ENCODE assay signal across 1 cellular context in the genomic region with DNA sequence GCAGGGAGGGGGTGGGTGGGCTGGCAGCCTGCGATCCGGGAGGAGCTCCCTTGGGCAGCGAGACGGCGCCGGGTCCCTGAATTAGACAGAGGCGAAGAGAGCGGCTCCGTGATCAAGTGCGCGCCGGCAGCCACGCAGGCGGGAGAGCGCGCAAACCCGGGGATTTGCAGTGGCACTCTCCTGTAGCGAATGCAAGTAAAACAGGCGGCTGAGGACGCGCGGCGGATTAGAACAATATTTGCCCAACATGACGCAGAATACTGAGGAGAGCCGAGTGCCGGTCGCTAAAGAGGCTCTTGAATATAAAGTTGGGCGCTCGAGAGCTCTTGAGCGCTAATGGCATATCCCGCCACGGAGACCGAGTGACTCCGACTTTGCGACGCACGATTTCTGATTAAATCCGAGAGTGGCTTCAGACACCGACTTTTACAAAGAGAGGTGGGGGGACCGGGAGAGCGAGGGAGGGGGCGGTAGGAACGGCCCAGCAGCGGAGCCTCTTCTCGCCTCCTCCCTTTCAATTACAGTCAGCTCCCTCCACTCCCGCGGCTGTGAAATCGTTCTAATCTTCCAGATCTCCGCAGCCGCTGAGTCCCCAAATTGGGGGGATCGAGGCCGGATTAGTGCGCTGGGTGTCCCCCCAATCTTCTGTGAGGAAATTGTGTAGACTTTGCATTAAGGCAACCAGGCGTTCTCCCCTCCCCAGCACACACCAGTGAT.
TF ChIP-seq lines count a peak whose summit lies in the region.

No MANE protein-coding gene starts in this region.

TF ChIP-seq in SK-N-SH treated with all-trans-retinoic acid at 6 μM for 48 hours, 23 proteins besides CTCF, POLR2A, EP300 and RAD21 (continued from another document):
- TF ChIP-seq, protein P1, sequence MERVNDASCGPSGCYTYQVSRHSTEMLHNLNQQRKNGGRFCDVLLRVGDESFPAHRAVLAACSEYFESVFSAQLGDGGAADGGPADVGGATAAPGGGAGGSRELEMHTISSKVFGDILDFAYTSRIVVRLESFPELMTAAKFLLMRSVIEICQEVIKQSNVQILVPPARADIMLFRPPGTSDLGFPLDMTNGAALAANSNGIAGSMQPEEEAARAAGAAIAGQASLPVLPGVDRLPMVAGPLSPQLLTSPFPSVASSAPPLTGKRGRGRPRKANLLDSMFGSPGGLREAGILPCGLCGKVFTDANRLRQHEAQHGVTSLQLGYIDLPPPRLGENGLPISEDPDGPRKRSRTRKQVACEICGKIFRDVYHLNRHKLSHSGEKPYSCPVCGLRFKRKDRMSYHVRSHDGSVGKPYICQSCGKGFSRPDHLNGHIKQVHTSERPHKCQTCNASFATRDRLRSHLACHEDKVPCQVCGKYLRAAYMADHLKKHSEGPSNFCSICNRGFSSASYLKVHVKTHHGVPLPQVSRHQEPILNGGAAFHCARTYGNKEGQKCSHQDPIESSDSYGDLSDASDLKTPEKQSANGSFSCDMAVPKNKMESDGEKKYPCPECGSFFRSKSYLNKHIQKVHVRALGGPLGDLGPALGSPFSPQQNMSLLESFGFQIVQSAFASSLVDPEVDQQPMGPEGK (CRISPR knock-in tag; IDR thresholded peaks at IDR 0.05; ENCODE audit: borderline replicate concordance), result no peak
